In genomic region chr5:138575194-138576015, GRCh38 we compare ENCODE assay signal across 1 cellular context.
TF ChIP-seq lines count a peak whose summit lies in the region.

Gene HSPA9 (minus strand): TSS chr5:138575401. CDS start chr5:138575318, 83 bp downstream.

TF ChIP-seq in H1, 55 proteins besides CTCF, POLR2A, EP300 and RAD21 (continued from another document):
- TF ChIP-seq TCF12 (IDR thresholded peaks at IDR 0.05; ENCODE audit: low read depth, low read length) = no peak
- no peak for TF ChIP-seq TEAD4 (IDR thresholded peaks at IDR 0.05; ENCODE audit: low read depth, low read length)
- peak; percentile 90 for TF ChIP-seq E2F6 (IDR thresholded peaks at IDR 0.05)
- TF ChIP-seq SAP30 (IDR thresholded peaks at IDR 0.05; ENCODE audit: insufficient read depth, insufficient replicate concordance, low read length) = no peak
- peak; percentile 49 for TF ChIP-seq SP1 (IDR thresholded peaks at IDR 0.05; ENCODE audit: low read depth, low read length)
- no peak for TF ChIP-seq RFX5 (IDR thresholded peaks at IDR 0.05; ENCODE audit: borderline replicate concordance, low read depth, low read length)
- peak; percentile 93 to 99; a peak in 2 of 4 replicates for TF ChIP-seq HDAC2 (IDR thresholded peaks at IDR 0.05; ENCODE audit: borderline replicate concordance in 1 of 2, low read depth in 2 of 2, low read length in 2 of 2)
- no peak for TF ChIP-seq SIX5 (IDR thresholded peaks at IDR 0.05; ENCODE audit: low read depth, low read length)
- no peak for TF ChIP-seq CHD1 (IDR thresholded peaks at IDR 0.05; ENCODE audit: low read depth, low read length)
- no peak for TF ChIP-seq MAFK (IDR thresholded peaks at IDR 0.05; ENCODE audit: low read depth, low read length)
- TF ChIP-seq FOSL1 (IDR thresholded peaks at IDR 0.05; ENCODE audit: insufficient read depth, low read depth, low read length) = no peak
- peak; percentile 76 for TF ChIP-seq EGR1 (IDR thresholded peaks at IDR 0.05; ENCODE audit: borderline replicate concordance, low read depth, low read length)
- no peak for TF ChIP-seq CBX8 (IDR thresholded peaks at IDR 0.05; ENCODE audit: borderline replicate concordance, low read depth, low read length)
- no peak for TF ChIP-seq JUN (IDR thresholded peaks at IDR 0.05; ENCODE audit: low read depth, low read length)
- no peak for TF ChIP-seq SP2 (IDR thresholded peaks at IDR 0.05; ENCODE audit: low read length)
- no peak for TF ChIP-seq HDAC6 (IDR thresholded peaks at IDR 0.05; ENCODE audit: low read depth, low read length)
- TF ChIP-seq SIRT6 (IDR thresholded peaks at IDR 0.05; ENCODE audit: low read length) = no peak
- TF ChIP-seq SUZ12 (IDR thresholded peaks at IDR 0.05; ENCODE audit: low read length) = peak; percentile 54; the same call in 1 of the 2 replicates
- TF ChIP-seq KDM1A (IDR thresholded peaks at IDR 0.05; ENCODE audit: borderline replicate concordance, low read length) = no peak
- TF ChIP-seq CEBPB (IDR thresholded peaks at IDR 0.05; ENCODE audit: low read depth, low read length) = peak; percentile 98
- TF ChIP-seq GTF2F1 (IDR thresholded peaks at IDR 0.05; ENCODE audit: borderline replicate concordance, low read depth, low read length) = peak; percentile 52; the same call in 1 of the 2 replicates
- TF ChIP-seq KDM4A (IDR thresholded peaks at IDR 0.05; ENCODE audit: low read depth, low read length, severe bottlenecking) = no peak
- TF ChIP-seq ASH2L (IDR thresholded peaks at IDR 0.05; ENCODE audit: low read length) = peak; percentile 65
- TF ChIP-seq CHD7 (IDR thresholded peaks at IDR 0.05; ENCODE audit: insufficient replicate concordance, low read length) = no peak
- peak; percentile 82 for TF ChIP-seq PHF8 (conservative IDR thresholded peaks at IDR 0.05; ENCODE audit: low read depth, low read length)
- TF ChIP-seq CTBP2 (IDR thresholded peaks at IDR 0.05; ENCODE audit: borderline replicate concordance, insufficient read depth, insufficient read length, low read length) = no peak
- TF ChIP-seq CHD2 (IDR thresholded peaks at IDR 0.05; ENCODE audit: low read length) = 0 out of 2 replicates have a peak, but pooled peaks have one; percentile 5
- TF ChIP-seq MAX (IDR thresholded peaks at IDR 0.05) = peak; percentile 95
- 0 out of 2 replicates have a peak, but pooled peaks have one; percentile 28 for TF ChIP-seq KDM5A (IDR thresholded peaks at IDR 0.05; ENCODE audit: low read length)
- peak; percentile 49; the same call in 1 of the 2 replicates for TF ChIP-seq NRF1 (IDR thresholded peaks at IDR 0.05; ENCODE audit: low read depth, low read length)
- no peak for TF ChIP-seq EZH2 (IDR thresholded peaks at IDR 0.05; ENCODE audit: low read depth, low read length, severe bottlenecking)
- TF ChIP-seq ATF3 (IDR thresholded peaks at IDR 0.05; ENCODE audit: insufficient read depth, low read depth, low read length) = no peak
- TF ChIP-seq RBBP5 (IDR thresholded peaks at IDR 0.05; ENCODE audit: borderline replicate concordance, low read depth, low read length) = peak; percentile 65; the same call in 1 of the 2 replicates
- TF ChIP-seq TBP (IDR thresholded peaks at IDR 0.05; ENCODE audit: low read depth, low read length) = peak; percentile 92
- no peak for TF ChIP-seq NANOG (IDR thresholded peaks at IDR 0.05; ENCODE audit: insufficient read depth, low read depth, low read length, poor library complexity, severe bottlenecking)
- no peak for TF ChIP-seq ZNF274 (IDR thresholded peaks at IDR 0.05; ENCODE audit: borderline replicate concordance, extremely low read depth, low read length)
- TF ChIP-seq ATF2 (IDR thresholded peaks at IDR 0.05; ENCODE audit: low read length) = peak; percentile 83; the same call in 1 of the 2 replicates
- peak; percentile 95 for TF ChIP-seq BACH1 (IDR thresholded peaks at IDR 0.05; ENCODE audit: low read length)
- no peak for TF ChIP-seq CBX5 (IDR thresholded peaks at IDR 0.05; ENCODE audit: low read depth, low read length)
- no peak for TF ChIP-seq POU5F1 (IDR thresholded peaks at IDR 0.05; ENCODE audit: low read depth, low read length)
- TF ChIP-seq BRCA1 (IDR thresholded peaks at IDR 0.05; ENCODE audit: low read depth, low read length) = no peak
- peak; percentile 95 for TF ChIP-seq TAF7 (optimal IDR thresholded peaks at IDR 0.05; ENCODE audit: borderline replicate concordance, low read depth, low read length)
- TF ChIP-seq YY1 (IDR thresholded peaks at IDR 0.05; ENCODE audit: low read depth, low read length) = peak; percentile 95
- no peak for TF ChIP-seq GABPA (IDR thresholded peaks at IDR 0.05; ENCODE audit: borderline replicate concordance, insufficient read depth, low read length)
- TF ChIP-seq SIN3A (conservative IDR thresholded peaks at IDR 0.05 in 1 of 2, IDR thresholded peaks at IDR 0.05 in 1 of 2; ENCODE audit: low read depth in 1 of 2, low read length in 2 of 2) = peak in 1 of 2 experiments; percentile 89; a peak in 3 of 4 replicates
- TF ChIP-seq USF2 (IDR thresholded peaks at IDR 0.05; ENCODE audit: low read length) = peak; percentile 77
- TF ChIP-seq POLR2AphosphoS5 (IDR thresholded peaks at IDR 0.05; ENCODE audit: low read depth, low read length) = peak; percentile 95
- peak; percentile 99 for TF ChIP-seq SP4 (IDR thresholded peaks at IDR 0.05; ENCODE audit: low read length)
- TF ChIP-seq TAF1 (IDR thresholded peaks at IDR 0.05; ENCODE audit: low read depth, low read length) = peak; percentile 94
- no peak for TF ChIP-seq RNF2 (IDR thresholded peaks at IDR 0.05; ENCODE audit: borderline replicate concordance, low read depth, low read length, missing control alignments, poor library complexity, severe bottlenecking)
- TF ChIP-seq RXRA (IDR thresholded peaks at IDR 0.05; ENCODE audit: insufficient read depth, low read depth, low read length) = no peak
